ENCODE assay signal across 7 cellular contexts in genomic region chr1:203158967-203159665, GRCh38.
"Had no signal": no experiment of that assay in that cellular context is flagged by ENCODE, and none has a peak within 500 bp of the region (broad histone marks: within the 10 kb centered on the region; RNA-seq: fewer than 3 reads in every experiment).

No MANE protein-coding gene starts in this region.

- ATAC-seq: body of pancreas; stimulated activated effector memory CD8-positive, alpha-beta T cell treated with anti-CD3 and anti-CD28 coated beads, Interleukin-12 subunit alpha, Interleukin-12 subunit beta, amount 100 ng/mL, for 72 hours had no signal

- H3K27ac Mint-ChIP-seq: activated naive CD4-positive, alpha-beta T cell treated with anti-CD3 and anti-CD28 coated beads, Interleukin-2, amount 50 U/mL, for 24 hours; stimulated activated effector memory CD8-positive, alpha-beta T cell treated with anti-CD3 and anti-CD28 coated beads, Interleukin-12 subunit alpha, Interleukin-12 subunit beta, amount 100 ng/mL, for 72 hours had no signal

- H3K9me3 Mint-ChIP-seq: activated naive CD4-positive, alpha-beta T cell treated with anti-CD3 and anti-CD28 coated beads, Interleukin-2, amount 50 U/mL, for 24 hours; stimulated activated effector memory CD8-positive, alpha-beta T cell treated with anti-CD3 and anti-CD28 coated beads, Interleukin-12 subunit alpha, Interleukin-12 subunit beta, amount 100 ng/mL, for 72 hours had no signal

- DNase-seq: activated CD4-positive, CD25-positive, alpha-beta regulatory T cell; activated effector memory CD4-positive, alpha-beta T cell treated with Interleukin-2 at 50 U/mL for 16 hours; activated T-cell treated with anti-CD3 and anti-CD28 coated beads, Interleukin-2, amount 50 U/mL, for 1 hour; body of pancreas; cerebellar nuclear complex had no signal

- H3K4me3 Mint-ChIP-seq: activated naive CD4-positive, alpha-beta T cell treated with anti-CD3 and anti-CD28 coated beads, Interleukin-2, amount 50 U/mL, for 24 hours; stimulated activated effector memory CD8-positive, alpha-beta T cell treated with anti-CD3 and anti-CD28 coated beads, Interleukin-12 subunit alpha, Interleukin-12 subunit beta, amount 100 ng/mL, for 72 hours had no signal

- H3K36me3 Mint-ChIP-seq: activated naive CD4-positive, alpha-beta T cell treated with anti-CD3 and anti-CD28 coated beads, Interleukin-2, amount 50 U/mL, for 24 hours; stimulated activated effector memory CD8-positive, alpha-beta T cell treated with anti-CD3 and anti-CD28 coated beads, Interleukin-12 subunit alpha, Interleukin-12 subunit beta, amount 100 ng/mL, for 72 hours had no signal

- H3K4me1 Mint-ChIP-seq: activated naive CD4-positive, alpha-beta T cell treated with anti-CD3 and anti-CD28 coated beads, Interleukin-2, amount 50 U/mL, for 24 hours; stimulated activated effector memory CD8-positive, alpha-beta T cell treated with anti-CD3 and anti-CD28 coated beads, Interleukin-12 subunit alpha, Interleukin-12 subunit beta, amount 100 ng/mL, for 72 hours had no signal
